ENCODE assay signal across 15 cellular contexts in the genomic region with DNA sequence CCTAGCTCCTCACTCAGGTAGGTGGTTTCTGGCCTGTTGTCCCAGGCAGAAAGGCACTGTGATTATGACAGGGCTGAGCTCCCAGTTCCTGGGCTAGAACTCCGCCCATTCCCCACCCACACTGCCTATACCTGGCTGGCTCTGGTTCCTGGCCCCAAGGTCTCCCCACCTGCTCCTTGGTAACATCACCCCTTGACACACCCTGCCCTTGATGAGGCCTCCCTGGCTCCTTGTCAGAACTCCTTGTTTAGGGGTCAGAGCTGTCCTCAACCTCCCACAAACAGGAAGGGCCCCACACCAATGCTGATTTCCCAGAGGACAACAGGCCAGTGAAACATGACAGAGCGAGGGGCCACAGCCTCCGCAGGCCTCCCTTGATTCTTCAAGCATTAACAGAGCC. TPM values are rescaled to one million over a fixed set of nuclear protein-coding genes. Genes with fewer than 3 reads are reported as not detected.
DNase-seq lines count a peak whose midpoint lies in the region; ATAC-seq and TF ChIP-seq lines count a peak whose summit lies in the region.
"Had no signal": no experiment of that assay in that cellular context is flagged by ENCODE, and none has a peak within 500 bp of the region (broad histone marks: within the 10 kb centered on the region; RNA-seq: fewer than 3 reads in every experiment).

No MANE protein-coding gene starts in this region.

- H3K27ac ChIP-seq in heart left ventricle (peak overlapping the region in 9 of 12 donors; percentile 3 to 89 (median 69)), right cardiac atrium (ENCODE audit: low read length) (no peak overlapping the region), ascending aorta (no peak overlapping the region)
- H3K27ac ChIP-seq: dorsolateral prefrontal cortex had no signal

- DNase-seq in heart left ventricle = no peak
- DNase-seq in right cardiac atrium = no peak
- DNase-seq in left colon = peak; percentile 62 to 88
- DNase-seq in ureter (ENCODE audit: low spot score) = peak; percentile 81
- DNase-seq in DMS79 (lab: John Stamatoyannopoulos, UW) = no peak
- DNase-seq in ascending aorta (ENCODE audit: low spot score in 2 of 2) = no peak
- DNase-seq: activated CD4-positive, alpha-beta T cell treated with anti-CD3 and anti-CD28 coated beads for 36 hours; activated T-cell treated with anti-CD3 and anti-CD28 coated beads, Interleukin-2, amount 50 U/mL, for 72 hours; anterior cingulate cortex; dorsolateral prefrontal cortex; NCI-H510A; T-helper 17 cell had no signal

- H3K27me3 ChIP-seq in heart left ventricle (no peaks in the 10 kb centered on the region), right cardiac atrium (ENCODE audit: control insufficient read depth, insufficient read depth) (no peaks in the 10 kb centered on the region), ascending aorta (no peaks in the 10 kb centered on the region)
- H3K27me3 ChIP-seq: dorsolateral prefrontal cortex, gastroesophageal sphincter, thyroid gland had no signal

- H3K36me3 ChIP-seq in heart left ventricle = no peaks in the 10 kb centered on the region
- no peaks in the 10 kb centered on the region for H3K36me3 ChIP-seq in ascending aorta
- H3K36me3 ChIP-seq: gastroesophageal sphincter, thyroid gland had no signal

- no peak for TF ChIP-seq CTCF in heart left ventricle (IDR thresholded peaks at IDR 0.05)
- no peak for TF ChIP-seq CTCF in ascending aorta (IDR thresholded peaks at IDR 0.05)

- 81 to 100% (median 92%) methylated on average over 1 to 3 of the region's 3 CpGs for WGBS in heart left ventricle, 4 donors
- 96% methylated on average over 3 of the region's 3 CpGs for WGBS in right cardiac atrium

- no peak for TF ChIP-seq POLR2A in heart left ventricle (IDR thresholded peaks at IDR 0.05)

- H3K4me3 ChIP-seq in heart left ventricle (no peak overlapping the region), right cardiac atrium (ENCODE audit: low read length) (no peak overlapping the region), ascending aorta (no peak overlapping the region)
- H3K4me3 ChIP-seq: dorsolateral prefrontal cortex, gastroesophageal sphincter, thyroid gland had no signal

- peak in 1 of 4 donors; percentile 17 for ATAC-seq in heart left ventricle
- no peak for ATAC-seq in right cardiac atrium
- ATAC-seq in left colon = peak; percentile 82
- ATAC-seq: activated CD4-positive, alpha-beta T cell treated with anti-CD3 and anti-CD28 coated beads for 36 hours; activated T-cell treated with anti-CD3 and anti-CD28 coated beads, Interleukin-2, amount 50 U/mL, for 72 hours; Panc1; T-helper 17 cell had no signal

- intact Hi-C loops in heart left ventricle (cut with DNase I) = no loop called here
- intact Hi-C loops in right cardiac atrium (cut with DNase I) = no loop called here
- intact Hi-C loops in left colon (cut with DNase I, micrococcal nuclease) = no loop called here
- intact Hi-C loops in ascending aorta (cut with DNase I) = loop anchor here (2.0 kb wide), 1 partner anchor 18 kb away; no protein-coding TSS in a partner anchor

- peaks cover 2 to 29% (median 16%) of the 10 kb centered on the region in 12 donors for H3K4me1 ChIP-seq in heart left ventricle
- peaks cover 6% of the 10 kb centered on the region for H3K4me1 ChIP-seq in right cardiac atrium (ENCODE audit: control insufficient read depth, insufficient read depth, low read length)
- H3K4me1 ChIP-seq in ascending aorta = peaks cover 0 to 10% of the 10 kb centered on the region in 2 donors
- H3K4me1 ChIP-seq: gastroesophageal sphincter had no signal

- H3K9me3 ChIP-seq in heart left ventricle = no peaks in the 10 kb centered on the region
- no peaks in the 10 kb centered on the region for H3K9me3 ChIP-seq in right cardiac atrium (ENCODE audit: control insufficient read depth, low read length)
- no peaks in the 10 kb centered on the region for H3K9me3 ChIP-seq in ascending aorta
- H3K9me3 ChIP-seq: gastroesophageal sphincter, thyroid gland had no signal

RNA-seq across cellular contexts. Expression of a gene that starts 15.5 kb away (rescaled TPM):
- total RNA-seq in heart left ventricle (under 1 TPM in 6 of 9 donors, not detected in 3; 0.31 to 0.96 (median 0.68) TPM), right cardiac atrium (1 to 10 TPM in 1 of 4 donors, under 1 TPM in 3; 0.54 to 2.3 (median 0.77) TPM), left colon (not detected), ureter (not detected), ascending aorta (13.9 TPM)
- polyA plus RNA-seq in heart left ventricle (under 1 TPM in 1 of 2 donors, not detected in 1; 0.42 TPM), right cardiac atrium (0.88 TPM)
- total RNA-seq: activated CD4-positive, alpha-beta T cell treated with anti-CD3 and anti-CD28 coated beads for 36 hours; activated T-cell treated with anti-CD3 and anti-CD28 coated beads, Interleukin-2, amount 50 U/mL, for 72 hours; dorsolateral prefrontal cortex; T-helper 17 cell; thyroid gland had no signal

RNA-seq across cellular contexts. Expression of a gene that starts 22.2 kb away (rescaled TPM):
- total RNA-seq in heart left ventricle (100 to 1,000 TPM in 8 of 9 donors, 10 to 100 TPM in 1; 94.9 to 319 (median 136) TPM), right cardiac atrium (100 to 1,000 TPM; 129 to 177 (median 144) TPM), left colon (10 to 100 TPM; 13.0 to 22.8 TPM), ureter (58.1 TPM), ascending aorta (224 TPM)
- polyA plus RNA-seq in heart left ventricle (10 to 100 TPM; 48.0 to 77.5 TPM), right cardiac atrium (63.2 TPM)

RNA-seq across cellular contexts. Expression of a gene that starts 42.6 kb away (rescaled TPM):
- total RNA-seq in heart left ventricle = 1 to 10 TPM in 2 of 9 donors, under 1 TPM in 4, not detected in 3; 0.23 to 1.8 (median 0.44) TPM
- polyA plus RNA-seq in heart left ventricle = under 1 TPM; 0.08 to 0.35 TPM
- total RNA-seq in right cardiac atrium = under 1 TPM in 1 of 4 donors, not detected in 3; 0.38 TPM
- 0.27 TPM for polyA plus RNA-seq in right cardiac atrium
- 1 to 10 TPM in 1 of 2 donors, under 1 TPM in 1; 0.70 to 3.0 TPM for total RNA-seq in left colon
- 2.1 TPM for total RNA-seq in ureter
- 0.43 TPM for total RNA-seq in ascending aorta

RNA-seq across cellular contexts. Expression of a gene that starts 45.7 kb away (rescaled TPM):
- total RNA-seq in heart left ventricle = 1,000 to 10,000 TPM in 2 of 9 donors, 100 to 1,000 TPM in 7; 725 to 1,040 (median 857) TPM
- polyA plus RNA-seq in heart left ventricle = 100 to 1,000 TPM; 375 to 959 TPM
- 100 to 1,000 TPM; 677 to 993 (median 871) TPM for total RNA-seq in right cardiac atrium
- 586 TPM for polyA plus RNA-seq in right cardiac atrium
- 100 to 1,000 TPM; 278 to 329 TPM for total RNA-seq in left colon
- 936 TPM for total RNA-seq in ureter
- 354 TPM for total RNA-seq in ascending aorta

RNA-seq across cellular contexts. Expression of a gene that starts 56.1 kb away (rescaled TPM):
- 10 to 100 TPM; 18.1 to 35.6 (median 26.4) TPM for total RNA-seq in heart left ventricle
- polyA plus RNA-seq in heart left ventricle = 10 to 100 TPM; 10.2 to 36.7 TPM
- 10 to 100 TPM; 21.0 to 25.2 (median 23.0) TPM for total RNA-seq in right cardiac atrium
- polyA plus RNA-seq in right cardiac atrium = 15.8 TPM
- 10 to 100 TPM; 34.9 to 43.5 TPM for total RNA-seq in left colon
- total RNA-seq in ureter = 33.6 TPM
- total RNA-seq in ascending aorta = 9.9 TPM

Comparison
In these comparisons a context has a peak if more than half of its experiments do, and no peak if none do; other contexts are left out.
1. H3K27ac ChIP-seq: peak in heart left ventricle (9 of 12); none in right cardiac atrium (single experiment) and ascending aorta (0 of 2).
2. DNase-seq: peak in left colon (2 of 2) and ureter (single experiment); none in heart left ventricle (0 of 5), right cardiac atrium (0 of 3), DMS79 (single experiment) and ascending aorta (0 of 2).